In the genomic region with DNA sequence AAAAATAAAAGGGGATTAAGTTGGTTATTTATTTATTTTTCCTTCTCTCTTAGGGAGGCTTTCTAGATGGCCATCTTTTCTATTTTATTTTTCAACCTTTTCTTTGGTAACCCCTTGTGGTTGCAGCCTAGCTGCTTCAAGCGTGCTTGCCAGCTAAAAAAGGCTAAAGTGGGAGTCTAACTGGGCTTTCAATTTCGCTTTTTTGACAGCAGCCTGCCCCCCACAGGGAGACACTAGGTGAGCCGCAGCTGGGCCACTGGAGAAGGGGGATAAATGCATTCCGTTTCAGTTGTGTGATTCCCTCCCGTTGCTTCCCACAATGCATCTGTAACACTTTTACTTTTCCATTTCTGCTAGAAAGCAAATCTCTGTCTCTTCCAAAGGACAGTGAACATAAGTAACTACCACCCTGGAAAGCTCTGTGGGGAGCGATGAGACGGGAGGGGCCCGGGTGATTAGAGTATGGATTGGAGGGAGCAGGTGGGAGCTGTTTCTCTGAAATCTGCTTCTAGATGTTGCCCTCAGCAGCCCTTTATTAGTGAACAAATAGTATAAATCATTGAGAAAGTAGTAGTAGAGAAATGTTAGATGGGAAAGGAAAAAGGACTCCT, we compare ENCODE assay signal across 10 cellular contexts.
A peak's percentile ranks its signal among the peaks of the same experiment; 100 is the strongest.
DNase-seq lines count a peak whose midpoint lies in the region; ATAC-seq, FAIRE-seq and TF ChIP-seq lines count a peak whose summit lies in the region.
"Had no signal": no experiment of that assay in that cellular context is flagged by ENCODE, and none has a peak within 500 bp of the region (broad histone marks: within the 10 kb centered on the region; RNA-seq: fewer than 3 reads in every experiment).

No MANE protein-coding gene starts in this region.

- DNase-seq in NCI-H2081 (lab: John Stamatoyannopoulos, UW) (peak; percentile 39 to 73), NCI-H2081 treated with DMSO at 0.1 percent for 48 hours (lab: John Stamatoyannopoulos, UW) (no peak), K562 (ENCODE audit: extremely low read depth in 1 of 4, low spot score in 3 of 4) (peak; percentile 46 to 70 (median 58)), renal cortical epithelial cell (ENCODE audit: low read depth) (peak; percentile 66), T-helper 17 cell (no peak), globus pallidus (ENCODE audit: low spot score) (no peak)
- no peak for DNase-seq in stimulated activated CD4-positive, alpha-beta T cell treated with anti-CD3 and anti-CD28 coated beads, Interleukin-2, amount 100 ng/mL, for 24 hours

- no peaks in the 10 kb centered on the region for H3K79me2 ChIP-seq in K562 (ENCODE audit: control insufficient read depth, insufficient read depth, low read length)

- no peaks in the 10 kb centered on the region for H3K27me3 ChIP-seq in K562 (ENCODE audit: control insufficient read depth in 2 of 2, insufficient read depth in 2 of 2, low read length in 2 of 2)

- H3K4me3 Mint-ChIP-seq in T-helper 17 cell: no peak overlapping the region

- no TSS peak for BruUV-seq in K562 (replicated peaks; lab: Mats Ljungman, UMichigan)

- intact Hi-C loops in K562 (cut with micrococcal nuclease): loop anchor here (1.0 to 2.0 kb wide), 4 partner anchors 159 to 430 kb away; no protein-coding TSS in a partner anchor

- TF ChIP-seq CTCF in K562 (IDR thresholded peaks at IDR 0.05 in 2 of 3, conservative IDR thresholded peaks at IDR 0.05 in 1 of 3; ENCODE audit: insufficient read depth in 2 of 3, low read depth in 1 of 3, low read length in 3 of 3): peak; percentile 52 to 63 (median 59)

- H3K4me3 ChIP-seq in K562: no peak overlapping the region
- H3K4me3 ChIP-seq: A549 had no signal

- H2AFZ ChIP-seq in K562 (ENCODE audit: low read depth, low read length): peak overlapping the region; percentile 62; the same call in 1 of the 2 replicates

- no peaks in the 10 kb centered on the region for H3K9me3 ChIP-seq in K562 (replicated peaks; ENCODE audit: control insufficient read depth, insufficient read depth, low read depth, low read length)
- H3K9me3 ChIP-seq in T-helper 17 cell (ENCODE audit: control insufficient read depth, low read length, poor library complexity, severe bottlenecking): no peaks in the 10 kb centered on the region
- H3K9me3 ChIP-seq: A549 had no signal

- H3K4me1 Mint-ChIP-seq in T-helper 17 cell: peaks cover 2% of the 10 kb centered on the region

- H3K4me1 ChIP-seq in K562 (replicated peaks in 1 of 2; ENCODE audit: control insufficient read depth in 2 of 2, insufficient read depth in 2 of 2, low read length in 2 of 2): peaks cover 3 to 13% of the 10 kb centered on the region in 2 experiments; a peak in 3 of 5 replicates

- CTCF ChIA-PET in K562 (lab: Yijun Ruan, JAX; ENCODE audit: low intra/inter-chr PET ratio): interaction anchor here (0.5 to 0.9 kb wide), 2 partner anchors 13 to 160 kb away, joined by 3 to 6 read pairs; no protein-coding TSS in a partner anchor

- FAIRE-seq in K562 (lab: Jason Lieb, UNC): peak; percentile 78
- FAIRE-seq: A549, islet of Langerhans had no signal

- 38% methylated on average over 8 of the region's 8 CpGs for WGBS in K562 (ENCODE audit: insufficient coverage, low coverage, missing lambda C conversion rate)

- no peak overlapping the region for H3K9ac ChIP-seq in K562 (ENCODE audit: insufficient read depth in 1 of 2, low read depth in 2 of 2, low read length in 2 of 2)

- H3K9me1 ChIP-seq in K562 (ENCODE audit: control insufficient read depth, insufficient read depth, low read length): no peaks in the 10 kb centered on the region

- peak; percentile 46 for ATAC-seq in HG03039 (IDR thresholded peaks at IDR 0.05; ENCODE audit: unreplicated experiment)
- ATAC-seq in K562: peak; percentile 86
- no peak for ATAC-seq in T-helper 17 cell
- ATAC-seq: A549 had no signal

- no peak overlapping the region for H3K27ac ChIP-seq in K562 (ENCODE audit: extremely low read depth, low read depth, low read length)
- H3K27ac ChIP-seq: A549 had no signal

- H3K27me3 Mint-ChIP-seq in T-helper 17 cell: peaks cover 18% of the 10 kb centered on the region

- H4K20me1 ChIP-seq in K562 (replicated peaks; ENCODE audit: control insufficient read depth, insufficient read depth, low read length): no peaks in the 10 kb centered on the region

- no peaks in the 10 kb centered on the region for H3K36me3 Mint-ChIP-seq in T-helper 17 cell (ENCODE audit: low read depth)

- TF ChIP-seq POLR2A in K562 (conservative IDR thresholded peaks at IDR 0.05): no peak

- in situ Hi-C loops in K562 (cut with MboI): no loop called here

- H3K36me3 ChIP-seq in K562 (ENCODE audit: control insufficient read depth, insufficient read depth, low read length): no peaks in the 10 kb centered on the region

- no peak overlapping the region for H3K4me2 ChIP-seq in K562 (ENCODE audit: insufficient read depth, low read length)
- H3K4me2 ChIP-seq: A549 had no signal

- POLR2A ChIA-PET in K562 (lab: Yijun Ruan, JAX): interaction anchor here (1.2 kb wide), 1 partner anchor 10 kb away, joined by 3 read pairs; no protein-coding TSS in a partner anchor

- no peak for TF ChIP-seq EP300 in K562 (IDR thresholded peaks at IDR 0.05; ENCODE audit: low read length)

- H3K27ac Mint-ChIP-seq in T-helper 17 cell: no peak overlapping the region

- peak; percentile 30 to 69; a peak in 3 of 4 replicates for TF ChIP-seq RAD21 in K562 (CRISPR knock-in tag; conservative IDR thresholded peaks at IDR 0.05 in 1 of 2, IDR thresholded peaks at IDR 0.05 in 1 of 2)

TF ChIP-seq in K562, 482 proteins besides CTCF, POLR2A, EP300 and RAD21 (continues in another document):
- no peak for TF ChIP-seq ARID1B (IDR thresholded peaks at IDR 0.05)
- TF ChIP-seq ZNF143 (CRISPR knock-in tag; IDR thresholded peaks at IDR 0.05): 0 out of 2 replicates have a peak, but pooled peaks have one; percentile 19
- TF ChIP-seq, protein P1, sequence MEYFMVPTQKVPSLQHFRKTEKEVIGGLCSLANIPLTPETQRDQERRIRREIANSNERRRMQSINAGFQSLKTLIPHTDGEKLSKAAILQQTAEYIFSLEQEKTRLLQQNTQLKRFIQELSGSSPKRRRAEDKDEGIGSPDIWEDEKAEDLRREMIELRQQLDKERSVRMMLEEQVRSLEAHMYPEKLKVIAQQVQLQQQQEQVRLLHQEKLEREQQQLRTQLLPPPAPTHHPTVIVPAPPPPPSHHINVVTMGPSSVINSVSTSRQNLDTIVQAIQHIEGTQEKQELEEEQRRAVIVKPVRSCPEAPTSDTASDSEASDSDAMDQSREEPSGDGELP (CRISPR knock-in tag; IDR thresholded peaks at IDR 0.05; ENCODE audit: borderline replicate concordance): peak; percentile 55; the same call in 1 of the 2 replicates
- 0 out of 4 replicates have a peak, but pooled peaks of 1 of the 2 experiments have one; percentile 18 for TF ChIP-seq RCOR1 (IDR thresholded peaks at IDR 0.05; ENCODE audit: borderline replicate concordance in 1 of 2, low read depth in 2 of 2, low read length in 2 of 2)
- TF ChIP-seq, protein P2, sequence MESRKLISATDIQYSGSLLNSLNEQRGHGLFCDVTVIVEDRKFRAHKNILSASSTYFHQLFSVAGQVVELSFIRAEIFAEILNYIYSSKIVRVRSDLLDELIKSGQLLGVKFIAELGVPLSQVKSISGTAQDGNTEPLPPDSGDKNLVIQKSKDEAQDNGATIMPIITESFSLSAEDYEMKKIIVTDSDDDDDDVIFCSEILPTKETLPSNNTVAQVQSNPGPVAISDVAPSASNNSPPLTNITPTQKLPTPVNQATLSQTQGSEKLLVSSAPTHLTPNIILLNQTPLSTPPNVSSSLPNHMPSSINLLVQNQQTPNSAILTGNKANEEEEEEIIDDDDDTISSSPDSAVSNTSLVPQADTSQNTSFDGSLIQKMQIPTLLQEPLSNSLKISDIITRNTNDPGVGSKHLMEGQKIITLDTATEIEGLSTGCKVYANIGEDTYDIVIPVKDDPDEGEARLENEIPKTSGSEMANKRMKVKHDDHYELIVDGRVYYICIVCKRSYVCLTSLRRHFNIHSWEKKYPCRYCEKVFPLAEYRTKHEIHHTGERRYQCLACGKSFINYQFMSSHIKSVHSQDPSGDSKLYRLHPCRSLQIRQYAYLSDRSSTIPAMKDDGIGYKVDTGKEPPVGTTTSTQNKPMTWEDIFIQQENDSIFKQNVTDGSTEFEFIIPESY (CRISPR knock-in tag; IDR thresholded peaks at IDR 0.05): 0 out of 2 replicates have a peak, but pooled peaks have one; percentile 10
- no peak for TF ChIP-seq MCM7 (IDR thresholded peaks at IDR 0.05)
- TF ChIP-seq, protein P3, sequence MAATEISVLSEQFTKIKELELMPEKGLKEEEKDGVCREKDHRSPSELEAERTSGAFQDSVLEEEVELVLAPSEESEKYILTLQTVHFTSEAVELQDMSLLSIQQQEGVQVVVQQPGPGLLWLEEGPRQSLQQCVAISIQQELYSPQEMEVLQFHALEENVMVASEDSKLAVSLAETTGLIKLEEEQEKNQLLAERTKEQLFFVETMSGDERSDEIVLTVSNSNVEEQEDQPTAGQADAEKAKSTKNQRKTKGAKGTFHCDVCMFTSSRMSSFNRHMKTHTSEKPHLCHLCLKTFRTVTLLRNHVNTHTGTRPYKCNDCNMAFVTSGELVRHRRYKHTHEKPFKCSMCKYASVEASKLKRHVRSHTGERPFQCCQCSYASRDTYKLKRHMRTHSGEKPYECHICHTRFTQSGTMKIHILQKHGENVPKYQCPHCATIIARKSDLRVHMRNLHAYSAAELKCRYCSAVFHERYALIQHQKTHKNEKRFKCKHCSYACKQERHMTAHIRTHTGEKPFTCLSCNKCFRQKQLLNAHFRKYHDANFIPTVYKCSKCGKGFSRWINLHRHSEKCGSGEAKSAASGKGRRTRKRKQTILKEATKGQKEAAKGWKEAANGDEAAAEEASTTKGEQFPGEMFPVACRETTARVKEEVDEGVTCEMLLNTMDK (IDR thresholded peaks at IDR 0.05; ENCODE audit: borderline replicate concordance, insufficient read depth, low read depth, low read length, poor library complexity, severe bottlenecking): peak; percentile 2
- TF ChIP-seq, protein P4, sequence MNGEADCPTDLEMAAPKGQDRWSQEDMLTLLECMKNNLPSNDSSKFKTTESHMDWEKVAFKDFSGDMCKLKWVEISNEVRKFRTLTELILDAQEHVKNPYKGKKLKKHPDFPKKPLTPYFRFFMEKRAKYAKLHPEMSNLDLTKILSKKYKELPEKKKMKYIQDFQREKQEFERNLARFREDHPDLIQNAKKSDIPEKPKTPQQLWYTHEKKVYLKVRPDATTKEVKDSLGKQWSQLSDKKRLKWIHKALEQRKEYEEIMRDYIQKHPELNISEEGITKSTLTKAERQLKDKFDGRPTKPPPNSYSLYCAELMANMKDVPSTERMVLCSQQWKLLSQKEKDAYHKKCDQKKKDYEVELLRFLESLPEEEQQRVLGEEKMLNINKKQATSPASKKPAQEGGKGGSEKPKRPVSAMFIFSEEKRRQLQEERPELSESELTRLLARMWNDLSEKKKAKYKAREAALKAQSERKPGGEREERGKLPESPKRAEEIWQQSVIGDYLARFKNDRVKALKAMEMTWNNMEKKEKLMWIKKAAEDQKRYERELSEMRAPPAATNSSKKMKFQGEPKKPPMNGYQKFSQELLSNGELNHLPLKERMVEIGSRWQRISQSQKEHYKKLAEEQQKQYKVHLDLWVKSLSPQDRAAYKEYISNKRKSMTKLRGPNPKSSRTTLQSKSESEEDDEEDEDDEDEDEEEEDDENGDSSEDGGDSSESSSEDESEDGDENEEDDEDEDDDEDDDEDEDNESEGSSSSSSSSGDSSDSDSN (IDR thresholded peaks at IDR 0.05; ENCODE audit: borderline replicate concordance in 1 of 2, low read depth in 2 of 2, low read length in 2 of 2): 0 out of 4 replicates have a peak, but pooled peaks of 1 of the 2 experiments have one; percentile 32

Comparison
In these comparisons a context has a peak if more than half of its experiments do, and no peak if none do; other contexts are left out.
1. DNase-seq: peak in NCI-H2081 (2 of 2), K562 (4 of 4) and renal cortical epithelial cell (single experiment); none in NCI-H2081 treated with DMSO at 0.1 percent for 48 hours (single experiment), T-helper 17 cell (0 of 3), globus pallidus (single experiment) and stimulated activated CD4-positive, alpha-beta T cell treated with anti-CD3 and anti-CD28 coated beads, Interleukin-2, amount 100 ng/mL, for 24 hours (0 of 2).